Comparison of ENCODE assay signal across 20 cellular contexts in genomic region chr16:1681032-1681431, GRCh38. TPM values are rescaled to one million over a fixed set of nuclear protein-coding genes. Genes with fewer than 3 reads are reported as not detected.
A peak's percentile ranks its signal among the peaks of the same experiment; 100 is the strongest.
DNase-seq lines count a peak whose midpoint lies in the region; ATAC-seq, FAIRE-seq and TF ChIP-seq lines count a peak whose summit lies in the region.
"Had no signal": no experiment of that assay in that cellular context is flagged by ENCODE, and none has a peak within 500 bp of the region (broad histone marks: within the 10 kb centered on the region; RNA-seq: fewer than 3 reads in every experiment).

No MANE protein-coding gene starts in this region.

- H3K4me1 Mint-ChIP-seq in astrocyte (ENCODE audit: low read depth, unreplicated experiment): peaks cover 19% of the 10 kb centered on the region
- H3K4me1 Mint-ChIP-seq in naive thymus-derived CD4-positive, alpha-beta T cell: peaks cover 24 to 48% (median 41%) of the 10 kb centered on the region in 7 donors

- H3K79me2 ChIP-seq in astrocyte (ENCODE audit: insufficient read depth, low read length) (peaks cover 78% of the 10 kb centered on the region), smooth muscle cell (ENCODE audit: low read depth) (peaks cover 78% of the 10 kb centered on the region)

- peaks cover 7% of the 10 kb centered on the region for H3K36me3 Mint-ChIP-seq in astrocyte (ENCODE audit: low read depth, unreplicated experiment)
- H3K36me3 Mint-ChIP-seq in naive thymus-derived CD4-positive, alpha-beta T cell: peaks cover 0 to 11% (median 3%) of the 10 kb centered on the region in 5 donors

- no peaks in the 10 kb centered on the region for H3F3A ChIP-seq in smooth muscle cell (ENCODE audit: low read depth)

- CTCF ChIA-PET in HEK293 (lab: Yijun Ruan, JAX): interaction anchor here (0.8 to 1.6 kb wide), 3 partner anchors 19 to 24 kb away, joined by 3 to 4 read pairs (median 3); no protein-coding TSS in a partner anchor
- CTCF ChIA-PET in naive thymus-derived CD4-positive, alpha-beta T cell (lab: Charles Lee): no interaction called here

- no peak for FAIRE-seq in astrocyte (lab: Jason Lieb, UNC)

- POLR2A ChIA-PET in HEK293 (lab: Yijun Ruan, JAX): interaction anchor here (1.7 kb wide), 1 partner anchor 25 kb away, joined by 6 read pairs; the partner anchor contains the start of gene MAPK8IP3
- POLR2A ChIA-PET in naive thymus-derived CD4-positive, alpha-beta T cell (lab: Charles Lee): no interaction called here

- 0 out of 22 replicates have a peak overlapping the region, but pooled peaks of 1 of the 11 experiments have one; percentile 20 for H3K27ac ChIP-seq in BLaER1 treated with 17β-estradiol and CSF1 and Interleukin-3, amounts not matched to agents 10 nM and 100 nM
- H3K27ac ChIP-seq in HEK293 (ENCODE audit: extremely low read depth, low read depth, low read length) (no peak overlapping the region), astrocyte (ENCODE audit: low read depth, low read length) (no peak overlapping the region), smooth muscle cell (ENCODE audit: low read depth) (no peak overlapping the region)
- no peak overlapping the region for H3K27ac ChIP-seq in naive thymus-derived CD4-positive, alpha-beta T cell (ENCODE audit: low read depth, low read length)
- H3K27ac ChIP-seq: heart left ventricle, SJCRH30 had no signal

- H3K4me1 ChIP-seq in BLaER1 treated with 17β-estradiol and CSF1 and Interleukin-3, amounts not matched to agents 10 nM and 100 nM: peaks cover 26 to 49% (median 34%) of the 10 kb centered on the region in 10 experiments
- H3K4me1 ChIP-seq in HEK293 (ENCODE audit: control insufficient read depth, insufficient read depth, low read length) (no peaks in the 10 kb centered on the region; the same call in 1 of the 2 replicates), astrocyte (ENCODE audit: insufficient read depth, low read length) (peaks cover 24% of the 10 kb centered on the region), smooth muscle cell (ENCODE audit: low read depth) (peaks cover 13% of the 10 kb centered on the region)
- H3K4me1 ChIP-seq in naive thymus-derived CD4-positive, alpha-beta T cell (ENCODE audit: control insufficient read depth in 2 of 2, insufficient read depth in 2 of 2, low read length in 2 of 2): no peaks in the 10 kb centered on the region

- H3K27ac Mint-ChIP-seq in astrocyte (ENCODE audit: unreplicated experiment): no peak overlapping the region
- H3K27ac Mint-ChIP-seq in naive thymus-derived CD4-positive, alpha-beta T cell: peak overlapping the region in 4 of 9 donors; percentile 14 to 85 (median 50)

- H3K9ac ChIP-seq in BLaER1 treated with 17β-estradiol and CSF1 and Interleukin-3, amounts not matched to agents 10 nM and 100 nM: peak overlapping the region in 2 of 11 experiments; percentile 2 to 18; a peak in 2 of 22 replicates
- H3K9ac ChIP-seq in astrocyte (ENCODE audit: low read length) (peak overlapping the region; percentile 50), smooth muscle cell (ENCODE audit: low read depth) (no peak overlapping the region)

- H3K36me3 ChIP-seq in BLaER1 treated with 17β-estradiol and CSF1 and Interleukin-3, amounts not matched to agents 10 nM and 100 nM: peaks cover 27 to 56% (median 37%) of the 10 kb centered on the region in 11 experiments
- peaks cover 15 to 53% of the 10 kb centered on the region in 2 experiments; a peak in 2 of 3 replicates for H3K36me3 ChIP-seq in HEK293 (ENCODE audit: control insufficient read depth in 2 of 2, insufficient read depth in 1 of 2, low read length in 2 of 2)
- peaks cover 18% of the 10 kb centered on the region for H3K36me3 ChIP-seq in astrocyte (ENCODE audit: insufficient read depth, low read length)
- H3K36me3 ChIP-seq in naive thymus-derived CD4-positive, alpha-beta T cell (ENCODE audit: control insufficient read depth in 2 of 3, insufficient read depth in 3 of 3, low read length in 3 of 3): peaks cover 0 to 16% (median 0%) of the 10 kb centered on the region in 3 experiments
- H3K36me3 ChIP-seq in smooth muscle cell (ENCODE audit: low read depth): peaks cover 8% of the 10 kb centered on the region

- no peak for TF ChIP-seq CTCF in HEK293 (tag by site-specific recombination; IDR thresholded peaks at IDR 0.05)
- no peak for TF ChIP-seq CTCF in astrocyte (IDR thresholded peaks at IDR 0.05; ENCODE audit: insufficient read depth, low read depth, low read length)
- no peak for TF ChIP-seq CTCF in smooth muscle cell (IDR thresholded peaks at IDR 0.05; ENCODE audit: borderline replicate concordance, insufficient read depth, poor library complexity, severe bottlenecking)

- no peaks in the 10 kb centered on the region for H3K9me3 ChIP-seq in BLaER1 treated with 17β-estradiol and CSF1 and Interleukin-3, amounts not matched to agents 10 nM and 100 nM (replicated peaks in 1 of 11)
- H3K9me3 ChIP-seq in HEK293 (ENCODE audit: control insufficient read depth, insufficient read depth, low read depth, low read length) (no peaks in the 10 kb centered on the region), astrocyte (ENCODE audit: insufficient read depth, low read depth, low read length) (no peaks in the 10 kb centered on the region), smooth muscle cell (replicated peaks; ENCODE audit: low read depth) (no peaks in the 10 kb centered on the region)
- no peaks in the 10 kb centered on the region for H3K9me3 ChIP-seq in naive thymus-derived CD4-positive, alpha-beta T cell (ENCODE audit: control insufficient read depth in 2 of 3, low read length in 3 of 3)
- H3K9me3 ChIP-seq: heart left ventricle, SJCRH30 had no signal

- no peaks in the 10 kb centered on the region for H3K9me3 Mint-ChIP-seq in astrocyte (ENCODE audit: unreplicated experiment)
- H3K9me3 Mint-ChIP-seq in naive thymus-derived CD4-positive, alpha-beta T cell: no peaks in the 10 kb centered on the region
- H3K9me3 Mint-ChIP-seq: dendritic cell treated with granulocyte-macrophage colony-stimulating factor and Interleukin-4, amounts not matched to agents 40 ng/mL and 50 ng/mL, for 4 days; stimulated activated naive CD8-positive, alpha-beta T cell treated with anti-CD3 and anti-CD28 coated beads, Interleukin-15, amount 100 ng/mL, for 72 hours had no signal

- peak overlapping the region; percentile 10 to 97 (median 91); a peak in 17 of 22 replicates for H3K4me2 ChIP-seq in BLaER1 treated with 17β-estradiol and CSF1 and Interleukin-3, amounts not matched to agents 10 nM and 100 nM
- H3K4me2 ChIP-seq in astrocyte (ENCODE audit: low read length) (peak overlapping the region; percentile 98), smooth muscle cell (no peak overlapping the region)

- DNase-seq in astrocyte (ENCODE audit: low read depth) (no peak), NCI-H2227 treated with DMSO at 0.1 percent for 48 hours (lab: John Stamatoyannopoulos, UW) (no peak), NCI-H526 (lab: John Stamatoyannopoulos, UW) (no peak), iPS-NIHi11 (ENCODE audit: low spot score) (no peak), smooth muscle cell (lab: John Stamatoyannopoulos, UW; ENCODE audit: unreplicated experiment) (no peak)
- DNase-seq in naive thymus-derived CD4-positive, alpha-beta T cell: no peak
- DNase-seq: activated CD4-positive, alpha-beta T cell treated with anti-CD3 and anti-CD28 coated beads, Interleukin-2, amount 50 U/mL, for 48 hours; aorta; heart left ventricle; Kasumi-1; kidney glomerular epithelial cell; NCI-H1417 treated with DMSO at 0.1 percent for 48 hours; NCI-H446 treated with DMSO at 0.1 percent for 48 hours; SJCRH30; stimulated activated CD4-positive, alpha-beta T cell treated with anti-CD3 and anti-CD28 coated beads, Interleukin-12 subunit alpha, Interleukin-12 subunit beta, amount 100 ng/mL, for 4 hours; stimulated activated naive CD8-positive, alpha-beta T cell treated with anti-CD3 and anti-CD28 coated beads, Interleukin-15, amount 100 ng/mL, for 72 hours had no signal

- H4K20me1 ChIP-seq in BLaER1 treated with 17β-estradiol and CSF1 and Interleukin-3, amounts not matched to agents 10 nM and 100 nM: peaks cover 21 to 91% (median 78%) of the 10 kb centered on the region in 11 experiments; a peak in 20 of 22 replicates
- peaks cover 48% of the 10 kb centered on the region for H4K20me1 ChIP-seq in astrocyte (ENCODE audit: insufficient read depth, low read length)
- peaks cover 54% of the 10 kb centered on the region for H4K20me1 ChIP-seq in smooth muscle cell (ENCODE audit: low read depth)

- H3K4me3 ChIP-seq in BLaER1 treated with 17β-estradiol and CSF1 and Interleukin-3, amounts not matched to agents 10 nM and 100 nM: no peak overlapping the region
- H3K4me3 ChIP-seq in HEK293 (ENCODE audit: low read depth, low read length) (no peak overlapping the region), astrocyte (ENCODE audit: insufficient read depth, low read depth, low read length) (no peak overlapping the region), smooth muscle cell (no peak overlapping the region)
- H3K4me3 ChIP-seq in naive thymus-derived CD4-positive, alpha-beta T cell (ENCODE audit: low read length): no peak overlapping the region
- H3K4me3 ChIP-seq: heart left ventricle, SJCRH30 had no signal

- WGBS in smooth muscle cell (ENCODE audit: low lambda C conversion rate): 94% methylated on average over 10 of the region's 10 CpGs

- ATAC-seq in naive thymus-derived CD4-positive, alpha-beta T cell: no peak
- ATAC-seq: esophagus mucosa; heart left ventricle; stimulated activated naive CD8-positive, alpha-beta T cell treated with anti-CD3 and anti-CD28 coated beads, Interleukin-15, amount 100 ng/mL, for 72 hours had no signal

- peak overlapping the region; percentile 91 for H3K4me3 Mint-ChIP-seq in astrocyte (ENCODE audit: unreplicated experiment)
- peak overlapping the region in 7 of 10 donors; percentile 7 to 48 (median 39) for H3K4me3 Mint-ChIP-seq in naive thymus-derived CD4-positive, alpha-beta T cell
- H3K4me3 Mint-ChIP-seq: dendritic cell treated with granulocyte-macrophage colony-stimulating factor and Interleukin-4, amounts not matched to agents 40 ng/mL and 50 ng/mL, for 4 days had no signal

- intact Hi-C loops in naive thymus-derived CD4-positive, alpha-beta T cell (cut with micrococcal nuclease): no loop called here

- H3K27me3 ChIP-seq in BLaER1 treated with 17β-estradiol and CSF1 and Interleukin-3, amounts not matched to agents 10 nM and 100 nM: no peaks in the 10 kb centered on the region
- no peaks in the 10 kb centered on the region for H3K27me3 ChIP-seq in astrocyte (ENCODE audit: insufficient read depth, low read length)
- no peaks in the 10 kb centered on the region for H3K27me3 ChIP-seq in naive thymus-derived CD4-positive, alpha-beta T cell (ENCODE audit: control insufficient read depth in 2 of 2, insufficient read depth in 2 of 2, low read length in 2 of 2)
- H3K27me3 ChIP-seq in smooth muscle cell (ENCODE audit: low read depth): no peaks in the 10 kb centered on the region
- H3K27me3 ChIP-seq: heart left ventricle, SJCRH30 had no signal

- H2AFZ ChIP-seq in astrocyte (ENCODE audit: low read depth, low read length) (no peak overlapping the region), smooth muscle cell (ENCODE audit: low read depth) (no peak overlapping the region)

- no peaks in the 10 kb centered on the region for H3K27me3 Mint-ChIP-seq in astrocyte (ENCODE audit: low read depth, unreplicated experiment)
- no peaks in the 10 kb centered on the region for H3K27me3 Mint-ChIP-seq in naive thymus-derived CD4-positive, alpha-beta T cell
- H3K27me3 Mint-ChIP-seq: dendritic cell treated with granulocyte-macrophage colony-stimulating factor and Interleukin-4, amounts not matched to agents 40 ng/mL and 50 ng/mL, for 4 days; stimulated activated naive CD8-positive, alpha-beta T cell treated with anti-CD3 and anti-CD28 coated beads, Interleukin-15, amount 100 ng/mL, for 72 hours had no signal

RNA-seq across cellular contexts. Expression of gene JPT2, which starts 3.0 kb away (rescaled TPM):
- 122 and 143 TPM in 2 replicates for total RNA-seq in astrocyte
- total RNA-seq in naive thymus-derived CD4-positive, alpha-beta T cell: 10 to 100 TPM; 12.6 to 67.2 (median 36.4) TPM
- polyA plus RNA-seq in naive thymus-derived CD4-positive, alpha-beta T cell: 10 to 100 TPM; 13.0 to 17.5 TPM
- total RNA-seq in smooth muscle cell: 28.6 and 33.4 TPM in 2 replicates
- 7.2 and 11.2 TPM in 2 replicates for polyA plus RNA-seq in smooth muscle cell

RNA-seq across cellular contexts. Expression of gene MAPK8IP3, which starts 25.0 kb away (rescaled TPM):
- 85.5 and 92.4 TPM in 2 replicates for total RNA-seq in astrocyte
- 100 to 1,000 TPM; 112 to 299 (median 272) TPM for total RNA-seq in naive thymus-derived CD4-positive, alpha-beta T cell
- polyA plus RNA-seq in naive thymus-derived CD4-positive, alpha-beta T cell: 1 to 10 TPM; 1.7 to 3.2 TPM
- 36.2 and 43.6 TPM in 2 replicates for total RNA-seq in smooth muscle cell
- 47.8 and 69.2 TPM in 2 replicates for polyA plus RNA-seq in smooth muscle cell
